ENCODE assay signal across 11 cellular contexts in genomic region chr1:63693956-63694607, GRCh38.
DNase-seq lines count a peak whose midpoint lies in the region; ATAC-seq and TF ChIP-seq lines count a peak whose summit lies in the region.
"Had no signal": no experiment of that assay in that cellular context is flagged by ENCODE, and none has a peak within 500 bp of the region (broad histone marks: within the 10 kb centered on the region; RNA-seq: fewer than 3 reads in every experiment).

No MANE protein-coding gene starts in this region.

- H3K4me3 Mint-ChIP-seq in memory B cell = no peak overlapping the region
- H3K4me3 Mint-ChIP-seq in T-helper 2 cell treated with Interferon-gamma antibody and Interleukin-4, amounts not matched to agents 5 μg/mL and 100 μg/mL, for 36 hours = no peak overlapping the region
- H3K4me3 Mint-ChIP-seq: activated CD8-positive, alpha-beta T cell treated with anti-CD3 and anti-CD28 coated beads, Interleukin-2, amount 10 ng/mL, durations not matched to agents 7 days and 5 days had no signal

- TF ChIP-seq CTCF in OCI-LY3 (IDR thresholded peaks at IDR 0.05; ENCODE audit: low read depth, low read length) = no peak

- H2AFZ ChIP-seq in OCI-LY3 (ENCODE audit: low read depth, low read length) = no peak overlapping the region

- H3K4me1 Mint-ChIP-seq in memory B cell = peaks cover 2% of the 10 kb centered on the region
- H3K4me1 Mint-ChIP-seq in T-helper 2 cell treated with Interferon-gamma antibody and Interleukin-4, amounts not matched to agents 5 μg/mL and 100 μg/mL, for 36 hours (ENCODE audit: low read depth) = peaks cover 4% of the 10 kb centered on the region

- H3K36me3 ChIP-seq in OCI-LY3 (replicated peaks; ENCODE audit: low read depth, low read length) = no peaks in the 10 kb centered on the region
- H3K36me3 ChIP-seq: colonic mucosa, spleen had no signal

- H3K9me3 ChIP-seq in OCI-LY3 (ENCODE audit: insufficient read depth, low read length) = no peaks in the 10 kb centered on the region
- H3K9me3 ChIP-seq: colonic mucosa, spleen had no signal

- no peak overlapping the region for H3K27ac Mint-ChIP-seq in memory B cell
- no peak overlapping the region for H3K27ac Mint-ChIP-seq in T-helper 2 cell treated with Interferon-gamma antibody and Interleukin-4, amounts not matched to agents 5 μg/mL and 100 μg/mL, for 36 hours
- H3K27ac Mint-ChIP-seq: activated CD8-positive, alpha-beta T cell treated with anti-CD3 and anti-CD28 coated beads, Interleukin-2, amount 10 ng/mL, durations not matched to agents 7 days and 5 days had no signal

- no peaks in the 10 kb centered on the region for H3K27me3 Mint-ChIP-seq in memory B cell
- peaks cover 9% of the 10 kb centered on the region for H3K27me3 Mint-ChIP-seq in T-helper 2 cell treated with Interferon-gamma antibody and Interleukin-4, amounts not matched to agents 5 μg/mL and 100 μg/mL, for 36 hours (ENCODE audit: low read depth)

- H3K27ac ChIP-seq in OCI-LY3 (ENCODE audit: low read length) = peak overlapping the region; percentile 35
- H3K27ac ChIP-seq: colonic mucosa, spleen had no signal

- no peaks in the 10 kb centered on the region for H3K79me2 ChIP-seq in OCI-LY3 (ENCODE audit: low read length)

- H3K9me3 Mint-ChIP-seq in memory B cell = no peaks in the 10 kb centered on the region
- no peaks in the 10 kb centered on the region for H3K9me3 Mint-ChIP-seq in T-helper 2 cell treated with Interferon-gamma antibody and Interleukin-4, amounts not matched to agents 5 μg/mL and 100 μg/mL, for 36 hours

- no peaks in the 10 kb centered on the region for H4K20me1 ChIP-seq in OCI-LY3 (ENCODE audit: insufficient read depth, low read length)

- H3K4me1 ChIP-seq in OCI-LY3 (ENCODE audit: low read length) = peaks cover 30% of the 10 kb centered on the region
- H3K4me1 ChIP-seq: colonic mucosa had no signal

- H3K4me3 ChIP-seq in OCI-LY3 (ENCODE audit: low read length) = peak overlapping the region; percentile 45
- H3K4me3 ChIP-seq: colonic mucosa, spleen had no signal

- DNase-seq in memory B cell (ENCODE audit: low spot score in 2 of 2) = no peak
- no peak for DNase-seq in NCI-H146 (lab: John Stamatoyannopoulos, UW)
- no peak for DNase-seq in SW 1271 (lab: John Stamatoyannopoulos, UW)
- no peak for DNase-seq in T-helper 2 cell treated with Interferon-gamma antibody and Interleukin-4, amounts not matched to agents 5 μg/mL and 100 μg/mL, for 36 hours (ENCODE audit: low spot score)
- no peak for DNase-seq in NCI-H2081 treated with DMSO at 0.1 percent for 48 hours (lab: John Stamatoyannopoulos, UW)
- DNase-seq: activated CD8-positive, alpha-beta T cell treated with anti-CD3 and anti-CD28 coated beads, Interleukin-2, amount 10 ng/mL, durations not matched to agents 7 days and 5 days; colonic mucosa; spleen had no signal

- ATAC-seq in GM18511 (IDR thresholded peaks at IDR 0.05; ENCODE audit: unreplicated experiment) (peak; percentile 78), HG02678 (IDR thresholded peaks at IDR 0.05; ENCODE audit: unreplicated experiment) (peak; percentile 63), memory B cell (ENCODE audit: low read depth) (peak; percentile 24)
- ATAC-seq: activated CD8-positive, alpha-beta T cell treated with anti-CD3 and anti-CD28 coated beads, Interleukin-2, amount 10 ng/mL, durations not matched to agents 7 days and 5 days had no signal

- H3K27me3 ChIP-seq in OCI-LY3 (ENCODE audit: low read depth, low read length) = peaks cover 4% of the 10 kb centered on the region; the same call in 1 of the 2 replicates
- H3K27me3 ChIP-seq: colonic mucosa, spleen had no signal

- H3K36me3 Mint-ChIP-seq in memory B cell = no peaks in the 10 kb centered on the region
- no peaks in the 10 kb centered on the region for H3K36me3 Mint-ChIP-seq in T-helper 2 cell treated with Interferon-gamma antibody and Interleukin-4, amounts not matched to agents 5 μg/mL and 100 μg/mL, for 36 hours (ENCODE audit: low read depth)

- H3K4me2 ChIP-seq in OCI-LY3 (ENCODE audit: low read length) = peak overlapping the region; percentile 65

- no peak overlapping the region for H3K9ac ChIP-seq in OCI-LY3 (ENCODE audit: low read length)

Comparison
In these comparisons a context has a peak if more than half of its experiments do, and no peak if none do; other contexts are left out.
1. ATAC-seq: peak in every context shown above with its lines; median percentile 78 in GM18511; 63 in HG02678; 24 in memory B cell.